Comparison of ENCODE assay signal across 1 cellular context in genomic region chr16:75433732-75434413, GRCh38.
TF ChIP-seq lines count a peak whose summit lies in the region.

No MANE protein-coding gene starts in this region.

TF ChIP-seq in HepG2, 621 proteins besides CTCF, POLR2A, EP300 and RAD21 (continued from another document and continues in another):
- TF ChIP-seq ZNF646 (CRISPR knock-in tag; IDR thresholded peaks at IDR 0.05) = no peak
- no peak for TF ChIP-seq ZNF414 (CRISPR knock-in tag; IDR thresholded peaks at IDR 0.05)
- TF ChIP-seq NR2F2 (IDR thresholded peaks at IDR 0.05; ENCODE audit: borderline replicate concordance, low read depth) = no peak
- TF ChIP-seq WIZ (CRISPR knock-in tag; IDR thresholded peaks at IDR 0.05) = no peak
- TF ChIP-seq GABPA (IDR thresholded peaks at IDR 0.05; ENCODE audit: low read depth, low read length) = no peak
- TF ChIP-seq GABPA (CRISPR knock-in tag; IDR thresholded peaks at IDR 0.05; ENCODE audit: low read depth) = 0 out of 2 replicates have a peak, but pooled peaks have one; percentile 23
- no peak for TF ChIP-seq ZNF570 (CRISPR knock-in tag; IDR thresholded peaks at IDR 0.05; ENCODE audit: borderline replicate concordance)
- no peak for TF ChIP-seq ZNF709 (CRISPR knock-in tag; IDR thresholded peaks at IDR 0.05)
- no peak for TF ChIP-seq HNRNPL (IDR thresholded peaks at IDR 0.05; ENCODE audit: low read depth, low read length)
- TF ChIP-seq, protein P1, sequence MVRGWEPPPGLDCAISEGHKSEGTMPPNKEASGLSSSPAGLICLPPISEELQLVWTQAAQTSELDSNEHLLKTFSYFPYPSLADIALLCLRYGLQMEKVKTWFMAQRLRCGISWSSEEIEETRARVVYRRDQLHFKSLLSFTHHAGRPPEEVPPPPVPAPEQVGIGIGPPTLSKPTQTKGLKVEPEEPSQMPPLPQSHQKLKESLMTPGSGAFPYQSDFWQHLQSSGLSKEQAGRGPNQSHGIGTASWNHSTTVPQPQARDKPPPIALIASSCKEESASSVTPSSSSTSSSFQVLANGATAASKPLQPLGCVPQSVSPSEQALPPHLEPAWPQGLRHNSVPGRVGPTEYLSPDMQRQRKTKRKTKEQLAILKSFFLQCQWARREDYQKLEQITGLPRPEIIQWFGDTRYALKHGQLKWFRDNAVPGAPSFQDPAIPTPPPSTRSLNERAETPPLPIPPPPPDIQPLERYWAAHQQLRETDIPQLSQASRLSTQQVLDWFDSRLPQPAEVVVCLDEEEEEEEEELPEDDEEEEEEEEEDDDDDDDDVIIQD (CRISPR knock-in tag; IDR thresholded peaks at IDR 0.05; ENCODE audit: low read depth) = no peak
- TF ChIP-seq ATF7-NPFF (CRISPR knock-in tag; IDR thresholded peaks at IDR 0.05; ENCODE audit: low read depth) = no peak
- no peak for TF ChIP-seq SRF (IDR thresholded peaks at IDR 0.05; ENCODE audit: low read depth, low read length)
- no peak; the same call in 1 of the 2 replicates for TF ChIP-seq ZNF547 (CRISPR knock-in tag; IDR thresholded peaks at IDR 0.05)
- TF ChIP-seq, protein P2, sequence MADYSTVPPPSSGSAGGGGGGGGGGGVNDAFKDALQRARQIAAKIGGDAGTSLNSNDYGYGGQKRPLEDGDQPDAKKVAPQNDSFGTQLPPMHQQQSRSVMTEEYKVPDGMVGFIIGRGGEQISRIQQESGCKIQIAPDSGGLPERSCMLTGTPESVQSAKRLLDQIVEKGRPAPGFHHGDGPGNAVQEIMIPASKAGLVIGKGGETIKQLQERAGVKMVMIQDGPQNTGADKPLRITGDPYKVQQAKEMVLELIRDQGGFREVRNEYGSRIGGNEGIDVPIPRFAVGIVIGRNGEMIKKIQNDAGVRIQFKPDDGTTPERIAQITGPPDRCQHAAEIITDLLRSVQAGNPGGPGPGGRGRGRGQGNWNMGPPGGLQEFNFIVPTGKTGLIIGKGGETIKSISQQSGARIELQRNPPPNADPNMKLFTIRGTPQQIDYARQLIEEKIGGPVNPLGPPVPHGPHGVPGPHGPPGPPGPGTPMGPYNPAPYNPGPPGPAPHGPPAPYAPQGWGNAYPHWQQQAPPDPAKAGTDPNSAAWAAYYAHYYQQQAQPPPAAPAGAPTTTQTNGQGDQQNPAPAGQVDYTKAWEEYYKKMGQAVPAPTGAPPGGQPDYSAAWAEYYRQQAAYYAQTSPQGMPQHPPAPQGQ (CRISPR knock-in tag; IDR thresholded peaks at IDR 0.05; ENCODE audit: borderline replicate concordance) = no peak
- no peak for TF ChIP-seq SSRP1 (CRISPR knock-in tag; IDR thresholded peaks at IDR 0.05)
- no peak for TF ChIP-seq ZNF24 (IDR thresholded peaks at IDR 0.05)
- TF ChIP-seq ZNF577 (CRISPR knock-in tag; IDR thresholded peaks at IDR 0.05; ENCODE audit: borderline replicate concordance, low read depth) = no peak
- no peak for TF ChIP-seq EHMT2 (IDR thresholded peaks at IDR 0.05; ENCODE audit: borderline replicate concordance, low read depth, low read length)
- TF ChIP-seq ETV5 (CRISPR knock-in tag; IDR thresholded peaks at IDR 0.05; ENCODE audit: borderline replicate concordance) = no peak
- TF ChIP-seq ZNF563 (CRISPR knock-in tag; IDR thresholded peaks at IDR 0.05) = peak; percentile 75
- no peak for TF ChIP-seq ZBTB43 (CRISPR knock-in tag; conservative IDR thresholded peaks at IDR 0.05)
- peak; percentile 5; the same call in 1 of the 2 replicates for TF ChIP-seq FOSL2 (CRISPR knock-in tag; IDR thresholded peaks at IDR 0.05)
- TF ChIP-seq ZNF766 (CRISPR knock-in tag; IDR thresholded peaks at IDR 0.05; ENCODE audit: borderline replicate concordance) = peak; percentile 27; the same call in 1 of the 2 replicates
- TF ChIP-seq SOX5 (CRISPR knock-in tag; IDR thresholded peaks at IDR 0.05; ENCODE audit: borderline replicate concordance) = no peak; the same call in 1 of the 2 replicates
- TF ChIP-seq, protein P3, sequence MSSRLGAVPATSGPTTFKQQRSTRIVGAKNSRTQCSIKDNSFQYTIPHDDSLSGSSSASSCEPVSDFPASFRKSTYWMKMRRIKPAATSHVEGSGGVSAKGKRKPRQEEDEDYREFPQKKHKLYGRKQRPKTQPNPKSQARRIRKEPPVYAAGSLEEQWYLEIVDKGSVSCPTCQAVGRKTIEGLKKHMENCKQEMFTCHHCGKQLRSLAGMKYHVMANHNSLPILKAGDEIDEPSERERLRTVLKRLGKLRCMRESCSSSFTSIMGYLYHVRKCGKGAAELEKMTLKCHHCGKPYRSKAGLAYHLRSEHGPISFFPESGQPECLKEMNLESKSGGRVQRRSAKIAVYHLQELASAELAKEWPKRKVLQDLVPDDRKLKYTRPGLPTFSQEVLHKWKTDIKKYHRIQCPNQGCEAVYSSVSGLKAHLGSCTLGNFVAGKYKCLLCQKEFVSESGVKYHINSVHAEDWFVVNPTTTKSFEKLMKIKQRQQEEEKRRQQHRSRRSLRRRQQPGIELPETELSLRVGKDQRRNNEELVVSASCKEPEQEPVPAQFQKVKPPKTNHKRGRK (CRISPR knock-in tag; IDR thresholded peaks at IDR 0.05) = no peak
- TF ChIP-seq, protein P4, sequence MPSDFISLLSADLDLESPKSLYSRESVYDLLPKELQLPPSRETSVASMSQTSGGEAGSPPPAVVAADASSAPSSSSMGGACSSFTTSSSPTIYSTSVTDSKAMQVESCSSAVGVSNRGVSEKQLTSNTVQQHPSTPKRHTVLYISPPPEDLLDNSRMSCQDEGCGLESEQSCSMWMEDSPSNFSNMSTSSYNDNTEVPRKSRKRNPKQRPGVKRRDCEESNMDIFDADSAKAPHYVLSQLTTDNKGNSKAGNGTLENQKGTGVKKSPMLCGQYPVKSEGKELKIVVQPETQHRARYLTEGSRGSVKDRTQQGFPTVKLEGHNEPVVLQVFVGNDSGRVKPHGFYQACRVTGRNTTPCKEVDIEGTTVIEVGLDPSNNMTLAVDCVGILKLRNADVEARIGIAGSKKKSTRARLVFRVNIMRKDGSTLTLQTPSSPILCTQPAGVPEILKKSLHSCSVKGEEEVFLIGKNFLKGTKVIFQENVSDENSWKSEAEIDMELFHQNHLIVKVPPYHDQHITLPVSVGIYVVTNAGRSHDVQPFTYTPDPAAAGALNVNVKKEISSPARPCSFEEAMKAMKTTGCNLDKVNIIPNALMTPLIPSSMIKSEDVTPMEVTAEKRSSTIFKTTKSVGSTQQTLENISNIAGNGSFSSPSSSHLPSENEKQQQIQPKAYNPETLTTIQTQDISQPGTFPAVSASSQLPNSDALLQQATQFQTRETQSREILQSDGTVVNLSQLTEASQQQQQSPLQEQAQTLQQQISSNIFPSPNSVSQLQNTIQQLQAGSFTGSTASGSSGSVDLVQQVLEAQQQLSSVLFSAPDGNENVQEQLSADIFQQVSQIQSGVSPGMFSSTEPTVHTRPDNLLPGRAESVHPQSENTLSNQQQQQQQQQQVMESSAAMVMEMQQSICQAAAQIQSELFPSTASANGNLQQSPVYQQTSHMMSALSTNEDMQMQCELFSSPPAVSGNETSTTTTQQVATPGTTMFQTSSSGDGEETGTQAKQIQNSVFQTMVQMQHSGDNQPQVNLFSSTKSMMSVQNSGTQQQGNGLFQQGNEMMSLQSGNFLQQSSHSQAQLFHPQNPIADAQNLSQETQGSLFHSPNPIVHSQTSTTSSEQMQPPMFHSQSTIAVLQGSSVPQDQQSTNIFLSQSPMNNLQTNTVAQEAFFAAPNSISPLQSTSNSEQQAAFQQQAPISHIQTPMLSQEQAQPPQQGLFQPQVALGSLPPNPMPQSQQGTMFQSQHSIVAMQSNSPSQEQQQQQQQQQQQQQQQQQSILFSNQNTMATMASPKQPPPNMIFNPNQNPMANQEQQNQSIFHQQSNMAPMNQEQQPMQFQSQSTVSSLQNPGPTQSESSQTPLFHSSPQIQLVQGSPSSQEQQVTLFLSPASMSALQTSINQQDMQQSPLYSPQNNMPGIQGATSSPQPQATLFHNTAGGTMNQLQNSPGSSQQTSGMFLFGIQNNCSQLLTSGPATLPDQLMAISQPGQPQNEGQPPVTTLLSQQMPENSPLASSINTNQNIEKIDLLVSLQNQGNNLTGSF (CRISPR knock-in tag; IDR thresholded peaks at IDR 0.05) = no peak
- TF ChIP-seq, protein P5, sequence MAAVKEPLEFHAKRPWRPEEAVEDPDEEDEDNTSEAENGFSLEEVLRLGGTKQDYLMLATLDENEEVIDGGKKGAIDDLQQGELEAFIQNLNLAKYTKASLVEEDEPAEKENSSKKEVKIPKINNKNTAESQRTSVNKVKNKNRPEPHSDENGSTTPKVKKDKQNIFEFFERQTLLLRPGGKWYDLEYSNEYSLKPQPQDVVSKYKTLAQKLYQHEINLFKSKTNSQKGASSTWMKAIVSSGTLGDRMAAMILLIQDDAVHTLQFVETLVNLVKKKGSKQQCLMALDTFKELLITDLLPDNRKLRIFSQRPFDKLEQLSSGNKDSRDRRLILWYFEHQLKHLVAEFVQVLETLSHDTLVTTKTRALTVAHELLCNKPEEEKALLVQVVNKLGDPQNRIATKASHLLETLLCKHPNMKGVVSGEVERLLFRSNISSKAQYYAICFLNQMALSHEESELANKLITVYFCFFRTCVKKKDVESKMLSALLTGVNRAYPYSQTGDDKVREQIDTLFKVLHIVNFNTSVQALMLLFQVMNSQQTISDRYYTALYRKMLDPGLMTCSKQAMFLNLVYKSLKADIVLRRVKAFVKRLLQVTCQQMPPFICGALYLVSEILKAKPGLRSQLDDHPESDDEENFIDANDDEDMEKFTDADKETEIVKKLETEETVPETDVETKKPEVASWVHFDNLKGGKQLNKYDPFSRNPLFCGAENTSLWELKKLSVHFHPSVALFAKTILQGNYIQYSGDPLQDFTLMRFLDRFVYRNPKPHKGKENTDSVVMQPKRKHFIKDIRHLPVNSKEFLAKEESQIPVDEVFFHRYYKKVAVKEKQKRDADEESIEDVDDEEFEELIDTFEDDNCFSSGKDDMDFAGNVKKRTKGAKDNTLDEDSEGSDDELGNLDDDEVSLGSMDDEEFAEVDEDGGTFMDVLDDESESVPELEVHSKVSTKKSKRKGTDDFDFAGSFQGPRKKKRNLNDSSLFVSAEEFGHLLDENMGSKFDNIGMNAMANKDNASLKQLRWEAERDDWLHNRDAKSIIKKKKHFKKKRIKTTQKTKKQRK (IDR thresholded peaks at IDR 0.05; ENCODE audit: low read length) = no peak
- TF ChIP-seq THAP11 (CRISPR knock-in tag; IDR thresholded peaks at IDR 0.05) = peak; percentile 94
- TF ChIP-seq ZNF557 (CRISPR knock-in tag; IDR thresholded peaks at IDR 0.05) = peak; percentile 87
- TF ChIP-seq ZNF788 (CRISPR knock-in tag; IDR thresholded peaks at IDR 0.05; ENCODE audit: borderline replicate concordance) = 0 out of 2 replicates have a peak, but pooled peaks have one; percentile 30
- 0 out of 2 replicates have a peak, but pooled peaks have one; percentile 74 for TF ChIP-seq NFIC (IDR thresholded peaks at IDR 0.05; ENCODE audit: low read length)
- TF ChIP-seq ERF (CRISPR knock-in tag; IDR thresholded peaks at IDR 0.05) = no peak; the same call in 1 of the 2 replicates
